Comparison of ENCODE assay signal across 1 cellular context in the genomic region with DNA sequence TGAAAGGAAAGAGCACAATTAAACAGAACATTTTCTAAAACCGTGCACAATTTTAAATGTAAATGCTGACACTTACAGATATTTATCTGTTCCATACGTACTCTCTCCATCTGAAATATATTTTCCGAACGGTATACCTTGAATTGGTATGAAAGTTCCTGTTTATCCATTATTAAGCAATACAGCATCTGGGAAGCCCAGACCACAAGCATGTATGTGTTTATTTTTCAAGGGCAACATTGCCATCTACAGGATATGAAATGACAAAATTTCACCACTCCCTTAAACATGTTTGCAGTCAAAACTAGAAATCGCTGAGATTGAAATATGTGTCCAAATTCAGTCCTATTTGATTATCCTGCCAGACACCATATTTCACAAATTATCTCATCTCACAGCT.
TF ChIP-seq lines count a peak whose summit lies in the region.

No MANE protein-coding gene starts in this region.

TF ChIP-seq in H1, 55 proteins besides CTCF, POLR2A, EP300 and RAD21:
- TF ChIP-seq CEBPB (IDR thresholded peaks at IDR 0.05; ENCODE audit: low read depth, low read length) (peak; percentile 91), NRF1 (IDR thresholded peaks at IDR 0.05; ENCODE audit: low read depth, low read length) (no peak)
